Comparison of ENCODE assay signal across 17 cellular contexts in the genomic region with DNA sequence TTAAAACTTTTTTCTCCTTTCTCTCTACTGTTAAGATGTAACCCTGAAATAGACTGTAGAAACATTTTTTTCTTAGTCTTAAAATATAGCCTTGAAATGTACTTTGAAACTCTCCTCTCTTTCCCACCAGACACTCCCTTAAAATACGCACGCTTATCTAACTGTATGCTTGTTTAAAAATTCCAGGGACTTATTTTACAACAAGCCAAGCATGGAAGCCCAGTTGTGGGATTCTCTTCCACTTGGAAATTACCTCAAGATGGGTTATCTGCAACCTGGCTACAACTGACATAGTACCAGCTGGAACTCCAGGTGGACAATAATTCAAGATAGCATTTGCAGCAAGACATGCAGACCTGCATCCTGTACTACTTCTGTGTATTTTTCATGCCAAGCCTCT. TPM values are rescaled to one million over a fixed set of nuclear protein-coding genes. Genes with fewer than 3 reads are reported as not detected.
DNase-seq lines count a peak whose midpoint lies in the region; ATAC-seq and TF ChIP-seq lines count a peak whose summit lies in the region.
"Had no signal": no experiment of that assay in that cellular context is flagged by ENCODE, and none has a peak within 500 bp of the region (broad histone marks: within the 10 kb centered on the region; RNA-seq: fewer than 3 reads in every experiment).

No MANE protein-coding gene starts in this region.

- H3K4me3 ChIP-seq in fibroblast of villous mesenchyme (ENCODE audit: low read depth, low read length) (no peak overlapping the region), mucosa of descending colon (no peak overlapping the region)
- H3K4me3 ChIP-seq: GM23248 had no signal

- H3K36me3 ChIP-seq in mucosa of descending colon (ENCODE audit: low read depth), result no peaks in the 10 kb centered on the region
- H3K36me3 ChIP-seq: BE2C had no signal

- TF ChIP-seq CTCF in fibroblast of villous mesenchyme (IDR thresholded peaks at IDR 0.05; ENCODE audit: insufficient read depth, low read depth, low read length) (no peak), mucosa of descending colon (IDR thresholded peaks at IDR 0.05) (no peak)

- peak; percentile 42 for DNase-seq in amniotic epithelial cell (ENCODE audit: low read depth)
- DNase-seq in fibroblast of villous mesenchyme (ENCODE audit: low read depth), result peak; percentile 70
- peak in 1 of 3 donors; percentile 19 for DNase-seq in mucosa of descending colon
- DNase-seq in NCI-H187 (lab: John Stamatoyannopoulos, UW), result no peak
- DNase-seq in medulla oblongata (ENCODE audit: extremely low spot score), result no peak
- no peak for DNase-seq in stimulated activated CD4-positive, alpha-beta T cell treated with anti-CD3 and anti-CD28 coated beads, Interleukin-12 subunit alpha, Interleukin-12 subunit beta, amount 100 ng/mL, for 4 hours
- DNase-seq: ACHN; BE2C; C1 segment of cervical spinal cord; CD4-positive, CD25-positive, alpha-beta regulatory T cell; DMS153; DMS79; GDM1; GM23248; HCEC 1CT had no signal

- intact Hi-C loops in mucosa of descending colon (cut with DNase I, micrococcal nuclease), result no loop called here

- H3K4me1 ChIP-seq in mucosa of descending colon (ENCODE audit: low read depth), result peaks cover 9% of the 10 kb centered on the region
- H3K4me1 ChIP-seq: BE2C had no signal

- peaks cover 4% of the 10 kb centered on the region for H3K9me3 ChIP-seq in mucosa of descending colon
- H3K9me3 ChIP-seq: BE2C had no signal

- ATAC-seq in mucosa of descending colon (peak; percentile 83), HG02623 (IDR thresholded peaks at IDR 0.05; ENCODE audit: unreplicated experiment) (no peak)
- ATAC-seq: HepG2 had no signal

RNA-seq across cellular contexts. Expression of a gene that starts 12.1 kb away (rescaled TPM):
- total RNA-seq in fibroblast of villous mesenchyme (24.8 and 43.2 TPM in 2 replicates), mucosa of descending colon (10 to 100 TPM; 18.1 to 37.6 (median 20.7) TPM)

Comparison
In these comparisons a context has a peak if more than half of its experiments do, and no peak if none do; other contexts are left out.
1. DNase-seq: peak in amniotic epithelial cell (single experiment) and fibroblast of villous mesenchyme (single experiment); none in NCI-H187 (0 of 2), medulla oblongata (single experiment) and stimulated activated CD4-positive, alpha-beta T cell treated with anti-CD3 and anti-CD28 coated beads, Interleukin-12 subunit alpha, Interleukin-12 subunit beta, amount 100 ng/mL, for 4 hours (single experiment).